Comparison of ENCODE assay signal across 8 cellular contexts in the genomic region with DNA sequence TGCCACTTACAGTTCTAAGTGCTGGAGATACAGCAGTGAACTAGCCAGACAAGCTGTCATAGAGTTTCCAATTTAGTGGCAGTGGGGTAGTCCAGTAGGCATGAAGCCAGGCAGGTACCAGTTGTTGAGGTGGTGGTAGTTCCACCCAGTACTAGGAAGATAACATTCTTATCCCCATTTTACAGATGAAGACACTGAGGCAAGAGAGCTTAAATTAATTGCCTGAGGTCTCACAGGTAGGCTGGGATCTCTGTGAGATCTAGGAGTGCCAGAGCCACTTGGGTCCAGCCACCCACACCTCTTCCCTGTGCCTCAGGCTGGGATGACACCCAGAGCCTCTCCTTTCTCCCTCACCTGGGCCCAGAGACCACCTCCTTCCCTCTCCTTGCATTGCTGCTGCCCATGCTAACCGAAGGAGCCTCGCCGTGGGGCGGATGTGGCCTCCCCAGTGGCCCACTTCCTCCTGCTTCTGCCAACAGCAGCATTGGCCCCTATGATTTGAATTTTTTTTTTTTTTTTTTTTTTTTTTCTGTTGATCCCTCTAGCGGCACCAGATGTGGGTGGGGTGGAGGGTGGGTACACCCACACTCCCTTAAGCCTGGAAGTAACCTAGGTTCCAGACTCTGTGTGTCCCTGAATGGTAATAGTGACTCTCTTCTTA.
DNase-seq lines count a peak whose midpoint lies in the region; ATAC-seq and TF ChIP-seq lines count a peak whose summit lies in the region.

No MANE protein-coding gene starts in this region.

- peak overlapping the region; percentile 35 for H3K4me3 Mint-ChIP-seq in activated T-cell treated with anti-CD3 and anti-CD28 coated beads, Interleukin-2, amount 50 U/mL, for 4 hours
- peak overlapping the region; percentile 62 to 84 (median 77) for H3K4me3 Mint-ChIP-seq in naive thymus-derived CD4-positive, alpha-beta T cell

- H3K4me3 ChIP-seq in NB4 (ENCODE audit: low read depth, low read length), result no peak overlapping the region
- H3K4me3 ChIP-seq in naive thymus-derived CD4-positive, alpha-beta T cell (ENCODE audit: low read length), result peak overlapping the region; percentile 38

- H3K27ac Mint-ChIP-seq in naive thymus-derived CD4-positive, alpha-beta T cell, result peak overlapping the region; percentile 90 to 99 (median 91)

- TF ChIP-seq POLR2A in NB4 (IDR thresholded peaks at IDR 0.05; ENCODE audit: extremely low read depth, insufficient read length), result peak; percentile 20

- no peaks in the 10 kb centered on the region for H3K27me3 ChIP-seq in naive thymus-derived CD4-positive, alpha-beta T cell (ENCODE audit: control insufficient read depth in 2 of 2, insufficient read depth in 2 of 2, low read length in 2 of 2)

- DNase-seq in CMK (ENCODE audit: low read depth) (peak; percentile 75), NB4 (ENCODE audit: low read depth) (peak; percentile 84), RKO (ENCODE audit: low spot score) (no peak), NCI-H1092 treated with DMSO at 0.1 percent for 48 hours (lab: John Stamatoyannopoulos, UW) (no peak), superior temporal gyrus (ENCODE audit: extremely low spot score) (no peak)
- DNase-seq in activated T-cell treated with anti-CD3 and anti-CD28 coated beads, Interleukin-2, amount 50 U/mL, for 4 hours, result peak; percentile 40
- DNase-seq in naive thymus-derived CD4-positive, alpha-beta T cell, result peak; percentile 41 to 88 (median 78)

- no peaks in the 10 kb centered on the region for H3K27me3 Mint-ChIP-seq in activated T-cell treated with anti-CD3 and anti-CD28 coated beads, Interleukin-2, amount 50 U/mL, for 4 hours (ENCODE audit: low read depth)
- H3K27me3 Mint-ChIP-seq in naive thymus-derived CD4-positive, alpha-beta T cell, result no peaks in the 10 kb centered on the region

- no peak for TF ChIP-seq CTCF in NB4 (IDR thresholded peaks at IDR 0.05; ENCODE audit: low read depth, low read length)

- no peak for ATAC-seq in activated T-cell treated with anti-CD3 and anti-CD28 coated beads, Interleukin-2, amount 50 U/mL, for 4 hours
- peak; percentile 73 for ATAC-seq in naive thymus-derived CD4-positive, alpha-beta T cell
- no peak for ATAC-seq in HG03097 (IDR thresholded peaks at IDR 0.05; ENCODE audit: low FRiP score, unreplicated experiment)

- H3K4me1 ChIP-seq in naive thymus-derived CD4-positive, alpha-beta T cell (ENCODE audit: control insufficient read depth in 2 of 2, insufficient read depth in 2 of 2, low read length in 2 of 2), result peaks cover 62 to 67% of the 10 kb centered on the region in 2 donors

- H3K9me3 ChIP-seq in naive thymus-derived CD4-positive, alpha-beta T cell (ENCODE audit: control insufficient read depth in 2 of 3, low read length in 3 of 3), result no peaks in the 10 kb centered on the region

- no peaks in the 10 kb centered on the region for H3K36me3 ChIP-seq in naive thymus-derived CD4-positive, alpha-beta T cell (ENCODE audit: control insufficient read depth in 2 of 3, insufficient read depth in 3 of 3, low read length in 3 of 3)

- POLR2A ChIA-PET in naive thymus-derived CD4-positive, alpha-beta T cell (lab: Charles Lee), result interaction anchor here (0.7 to 4.2 kb wide), 13 partner anchors 8 to 123 kb away, joined by 3 to 20 read pairs (median 3); no protein-coding TSS in a partner anchor

- H3K27ac ChIP-seq in naive thymus-derived CD4-positive, alpha-beta T cell (ENCODE audit: low read depth, low read length), result peak overlapping the region; percentile 68

- no peaks in the 10 kb centered on the region for H3K9me3 Mint-ChIP-seq in activated T-cell treated with anti-CD3 and anti-CD28 coated beads, Interleukin-2, amount 50 U/mL, for 4 hours
- H3K9me3 Mint-ChIP-seq in naive thymus-derived CD4-positive, alpha-beta T cell, result peaks cover 0 to 3% (median 0%) of the 10 kb centered on the region in 11 donors

- CTCF ChIA-PET in naive thymus-derived CD4-positive, alpha-beta T cell (lab: Charles Lee), result interaction anchor here (0.6 to 2.0 kb wide), 6 partner anchors 61 to 149 kb away, joined by 3 to 20 read pairs (median 3); no protein-coding TSS in a partner anchor

- peaks cover 97% of the 10 kb centered on the region for H3K4me1 Mint-ChIP-seq in activated T-cell treated with anti-CD3 and anti-CD28 coated beads, Interleukin-2, amount 50 U/mL, for 4 hours (ENCODE audit: low read depth)
- H3K4me1 Mint-ChIP-seq in naive thymus-derived CD4-positive, alpha-beta T cell, result peaks cover 74 to 97% (median 95%) of the 10 kb centered on the region in 7 donors

- intact Hi-C loops in naive thymus-derived CD4-positive, alpha-beta T cell (cut with micrococcal nuclease), result loop anchor here (1.0 to 5.0 kb wide), 12 partner anchors 11 to 146 kb away; a partner anchor contains a TSS

- H3K36me3 Mint-ChIP-seq in activated T-cell treated with anti-CD3 and anti-CD28 coated beads, Interleukin-2, amount 50 U/mL, for 4 hours (ENCODE audit: insufficient read depth), result no peaks in the 10 kb centered on the region
- peaks cover 0 to 13% (median 0%) of the 10 kb centered on the region in 5 donors for H3K36me3 Mint-ChIP-seq in naive thymus-derived CD4-positive, alpha-beta T cell

Comparison
In these comparisons a context has a peak if more than half of its experiments do, and no peak if none do; other contexts are left out.
1. DNase-seq: peak in CMK (single experiment), NB4 (single experiment), activated T-cell treated with anti-CD3 and anti-CD28 coated beads, Interleukin-2, amount 50 U/mL, for 4 hours (single experiment) and naive thymus-derived CD4-positive, alpha-beta T cell (9 of 9); none in RKO (single experiment), NCI-H1092 treated with DMSO at 0.1 percent for 48 hours (single experiment) and superior temporal gyrus (single experiment).